ENCODE assay signal across 8 cellular contexts in the genomic region with DNA sequence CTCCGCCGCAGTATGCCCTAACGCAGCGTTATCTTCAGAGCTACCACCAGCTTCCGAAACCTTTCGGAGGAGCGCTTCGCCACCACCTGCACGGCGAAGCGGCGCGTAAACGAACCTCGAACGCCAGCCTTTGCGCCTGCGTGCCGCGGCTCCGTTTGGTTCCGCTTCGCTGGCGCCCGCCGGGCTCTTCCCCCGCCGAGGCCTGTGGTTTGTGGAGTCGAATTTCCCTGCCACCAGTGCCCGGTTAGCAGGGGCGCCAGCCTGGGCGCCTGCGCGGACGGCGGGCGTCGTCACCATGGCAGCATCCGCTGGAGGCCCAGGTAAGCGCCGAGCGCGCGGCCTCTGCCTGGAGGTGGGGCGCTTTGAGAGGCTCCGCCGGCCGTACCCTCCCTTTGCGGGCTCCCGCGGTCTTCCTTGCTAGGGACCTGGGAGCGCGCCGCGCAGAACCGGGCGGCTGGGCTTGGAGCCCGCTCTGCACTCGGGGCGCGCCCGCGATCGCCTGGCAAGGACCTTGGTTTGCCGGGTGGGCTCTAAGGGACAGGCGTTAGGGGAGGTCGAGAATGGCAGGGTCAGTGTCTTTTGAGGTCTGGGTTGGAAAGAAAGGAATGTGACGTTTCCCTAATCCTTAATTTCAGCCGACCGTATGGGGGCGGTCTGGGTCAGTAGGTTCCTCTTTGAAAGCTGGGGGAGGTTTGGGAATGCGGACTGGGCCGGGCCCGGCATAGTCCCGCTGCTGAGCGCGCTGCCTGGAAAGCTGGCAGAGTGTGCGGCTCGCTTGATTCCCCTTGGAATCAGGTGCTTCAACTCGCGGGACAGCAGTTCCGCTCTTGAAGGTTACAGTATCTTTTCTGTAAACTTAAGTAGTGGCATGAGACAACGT. TPM values are rescaled to one million over a fixed set of nuclear protein-coding genes. Genes with fewer than 3 reads are reported as not detected.
DNase-seq lines count a peak whose midpoint lies in the region; ATAC-seq and TF ChIP-seq lines count a peak whose summit lies in the region.

A gene with protein sequence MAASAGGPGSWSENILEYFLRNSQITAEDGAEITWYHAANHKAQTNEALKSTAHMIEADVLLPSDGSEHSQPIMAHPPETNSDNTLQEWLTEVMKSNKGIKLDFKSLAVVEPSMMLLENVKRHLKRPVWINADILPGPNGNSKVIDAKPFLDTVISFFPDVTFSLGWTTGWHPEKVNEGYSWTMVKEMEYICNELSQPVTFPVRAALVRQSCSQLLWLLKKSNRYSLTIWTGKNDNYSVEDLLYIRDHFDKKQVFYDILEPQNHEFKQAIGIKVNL (plus strand): TSS at position 272 of the 880 bp plus-strand sequence. CDS start 24 bp downstream, at position 296.

- H3K79me2 ChIP-seq in osteoblast (ENCODE audit: insufficient read depth, low read length): peaks cover 4% of the 10 kb centered on the region

- no peaks in the 10 kb centered on the region for H3K9me3 ChIP-seq in osteoblast (ENCODE audit: low read depth, low read length)
- H3K9me3 ChIP-seq in thoracic aorta: peaks cover under 1% of the 10 kb centered on the region

- H3K36me3 ChIP-seq in GM06990 (ENCODE audit: control insufficient read depth, insufficient read depth, low read length): no peaks in the 10 kb centered on the region
- H3K36me3 ChIP-seq in osteoblast (ENCODE audit: insufficient read depth, low read length): peaks cover 16% of the 10 kb centered on the region
- no peaks in the 10 kb centered on the region for H3K36me3 ChIP-seq in thoracic aorta

- no peaks in the 10 kb centered on the region for H3K27me3 ChIP-seq in GM06990 (replicated peaks; ENCODE audit: control insufficient read depth, insufficient read depth, low read length)
- H3K27me3 ChIP-seq in osteoblast (ENCODE audit: insufficient read depth, low read length): no peaks in the 10 kb centered on the region
- H3K27me3 ChIP-seq in thoracic aorta (replicated peaks; ENCODE audit: insufficient read depth): no peaks in the 10 kb centered on the region

- H3K4me3 ChIP-seq in GM06990 (replicated peaks; ENCODE audit: low read depth, low read length) (peak within 1 kb of the TSS; percentile 59), osteoblast (ENCODE audit: insufficient read depth, low read length) (peak within 1 kb of the TSS; percentile 94), thoracic aorta (peak within 1 kb of the TSS; percentile 89)

- no peak within 1 kb of the TSS for H3K27ac Mint-ChIP-seq in activated naive CD8-positive, alpha-beta T cell treated with anti-CD3 and anti-CD28 coated beads for 36 hours

- peaks cover 7% of the 10 kb centered on the region for H3K27me3 Mint-ChIP-seq in activated naive CD8-positive, alpha-beta T cell treated with anti-CD3 and anti-CD28 coated beads for 36 hours

- peaks cover 10% of the 10 kb centered on the region for H3K4me1 ChIP-seq in osteoblast (ENCODE audit: insufficient read depth, low read length)
- H3K4me1 ChIP-seq in thoracic aorta (ENCODE audit: control insufficient read depth in 1 of 2, low read depth in 2 of 2): peaks cover 5 to 7% of the 10 kb centered on the region in 2 donors

- peak within 1 kb of the TSS; percentile 80 for H3K4me3 Mint-ChIP-seq in activated naive CD8-positive, alpha-beta T cell treated with anti-CD3 and anti-CD28 coated beads for 36 hours

- peaks cover 9% of the 10 kb centered on the region for H3K36me3 Mint-ChIP-seq in activated naive CD8-positive, alpha-beta T cell treated with anti-CD3 and anti-CD28 coated beads for 36 hours

- peak within 1 kb of the TSS; percentile 92 for H3K4me2 ChIP-seq in osteoblast (ENCODE audit: insufficient read depth, low read length)

- intact Hi-C loops in Right ventricle myocardium inferior (cut with DNase I): loop anchor here (2.0 to 10.0 kb wide), 2 partner anchors 185 to 707 kb away; no protein-coding TSS in a partner anchor

- ATAC-seq in HG02610 (IDR thresholded peaks at IDR 0.05; ENCODE audit: unreplicated experiment): peak; percentile 86
- ATAC-seq in Right ventricle myocardium inferior: peak; percentile 93
- peak; percentile 75 for ATAC-seq in thoracic aorta (ENCODE audit: insufficient number of reproducible peaks, low FRiP score, low read depth)

- peaks cover 4% of the 10 kb centered on the region for H3K9me3 Mint-ChIP-seq in activated naive CD8-positive, alpha-beta T cell treated with anti-CD3 and anti-CD28 coated beads for 36 hours

- peak within 1 kb of the TSS; percentile 97 for H2AFZ ChIP-seq in osteoblast (ENCODE audit: low read length)

- TF ChIP-seq CTCF in GM06990 (IDR thresholded peaks at IDR 0.05; ENCODE audit: insufficient read depth, low read length, poor library complexity, severe bottlenecking) (no peak), osteoblast (IDR thresholded peaks at IDR 0.05; ENCODE audit: extremely low read depth, low read depth, low read length) (peak; percentile 22), thoracic aorta (IDR thresholded peaks at IDR 0.05) (peak; percentile 24)

- no peaks in the 10 kb centered on the region for H4K20me1 ChIP-seq in osteoblast (ENCODE audit: insufficient read depth, low read length)

- DNase-seq in GM06990 (ENCODE audit: extremely low read depth, insufficient read length) (peak; percentile 91), NCI-H1092 (lab: John Stamatoyannopoulos, UW) (peak; percentile 91), SKM-1 treated with dmso at 0.1 percent for 144 hours (lab: John Stamatoyannopoulos, UW; ENCODE audit: unreplicated experiment) (peak; percentile 84), Right ventricle myocardium inferior (ENCODE audit: missing footprints) (peak; percentile 92), osteoblast (ENCODE audit: insufficient read length, low spot score, missing footprints) (peak; percentile 97), thoracic aorta (ENCODE audit: low spot score) (peak; percentile 25)
- DNase-seq in activated naive CD8-positive, alpha-beta T cell treated with anti-CD3 and anti-CD28 coated beads for 36 hours: peak; percentile 85

- peaks cover 7% of the 10 kb centered on the region for H3K4me1 Mint-ChIP-seq in activated naive CD8-positive, alpha-beta T cell treated with anti-CD3 and anti-CD28 coated beads for 36 hours

- H3K27ac ChIP-seq in osteoblast (ENCODE audit: low read depth, low read length) (peak within 1 kb of the TSS; percentile 66), thoracic aorta (peak within 1 kb of the TSS; percentile 64 to 66)

RNA-seq across cellular contexts. Expression of the gene that starts here (rescaled TPM):
- total RNA-seq in activated naive CD8-positive, alpha-beta T cell treated with anti-CD3 and anti-CD28 coated beads for 36 hours: under 1 TPM; 0.30 to 0.35 TPM
- total RNA-seq in Right ventricle myocardium inferior: 1.6 TPM
- total RNA-seq in osteoblast: 13.0 and 19.2 TPM in 2 replicates
- 1 to 10 TPM; 3.9 to 7.4 TPM for total RNA-seq in thoracic aorta

Comparison
In these comparisons a context has a peak if more than half of its experiments do, and no peak if none do; other contexts are left out.
1. Peak in every context shown above with its lines: DNase-seq, ATAC-seq, H3K4me3 ChIP-seq and H3K27ac ChIP-seq.
2. Peak in DNase-seq in activated naive CD8-positive, alpha-beta T cell treated with anti-CD3 and anti-CD28 coated beads for 36 hours; RNA of the gene not detected or under 1 TPM.
3. DNase-seq: peak in every context shown above with its lines; median percentile 97 in osteoblast; 92 in Right ventricle myocardium inferior; 91 in GM06990; 91 in NCI-H1092; 85 in activated naive CD8-positive, alpha-beta T cell treated with anti-CD3 and anti-CD28 coated beads for 36 hours; 84 in SKM-1 treated with dmso at 0.1 percent for 144 hours; 25 in thoracic aorta.